In genomic region chr6:26538936-26539615, GRCh38 we compare ENCODE assay signal across 9 cellular contexts. TPM values are rescaled to one million over a fixed set of nuclear protein-coding genes. Genes with fewer than 3 reads are reported as not detected.
DNase-seq lines count a peak whose midpoint lies in the region; ATAC-seq and TF ChIP-seq lines count a peak whose summit lies in the region.
"Had no signal": no experiment of that assay in that cellular context is flagged by ENCODE, and none has a peak within 500 bp of the region (broad histone marks: within the 10 kb centered on the region; RNA-seq: fewer than 3 reads in every experiment).

No MANE protein-coding gene starts in this region.

- CTCF ChIA-PET in Panc1 (lab: Charles Lee): no interaction called here

- H3K27me3 ChIP-seq in Panc1 (ENCODE audit: control insufficient read depth, insufficient read depth, low read length) (no peaks in the 10 kb centered on the region), parathyroid adenoma (ENCODE audit: control insufficient read depth, insufficient read depth, low read length) (no peaks in the 10 kb centered on the region)

- TF ChIP-seq CTCF in Panc1 (IDR thresholded peaks at IDR 0.05) (no peak), epithelial cell of proximal tubule (conservative IDR thresholded peaks at IDR 0.05; ENCODE audit: low read depth, low read length) (no peak), parathyroid adenoma (IDR thresholded peaks at IDR 0.05) (no peak)

- peaks cover 5% of the 10 kb centered on the region; the same call in 1 of the 2 replicates for H3K36me3 ChIP-seq in ES-I3 (ENCODE audit: insufficient read depth, low read length)
- peaks cover 2% of the 10 kb centered on the region; the same call in 1 of the 2 replicates for H3K36me3 ChIP-seq in Panc1 (ENCODE audit: control insufficient read depth, insufficient read depth, low read length)
- H3K36me3 ChIP-seq in parathyroid adenoma (ENCODE audit: control insufficient read depth, insufficient read depth, low read length): no peaks in the 10 kb centered on the region

- POLR2A ChIA-PET in Panc1 (lab: Charles Lee): no interaction called here

- H2AFZ ChIP-seq in parathyroid adenoma: peak overlapping the region; percentile 87

- H3K4me2 ChIP-seq in parathyroid adenoma (ENCODE audit: low read length): peak overlapping the region; percentile 73

- DNase-seq in Panc1 (ENCODE audit: low read depth, low spot score): no peak
- no peak for DNase-seq in epithelial cell of proximal tubule (ENCODE audit: low read depth)
- DNase-seq in DMS79 (lab: John Stamatoyannopoulos, UW): no peak
- DNase-seq in stimulated activated CD4-positive, alpha-beta T cell treated with anti-CD3 and anti-CD28 coated beads, Interleukin-1b, Interleukin-23, amount 100 ng/mL, for 48 hours: no peak
- no peak for DNase-seq in NCI-H2196 (lab: John Stamatoyannopoulos, UW; ENCODE audit: unreplicated experiment)

- in situ Hi-C loops in Panc1 (cut with HindIII; ENCODE audit: low pct_unique_long_range_greater_than_20kb, low sequenced_read_pairs): no loop called here

- H3K9ac ChIP-seq in ES-I3 (ENCODE audit: low read depth, low read length): peak overlapping the region; percentile 72
- H3K9ac ChIP-seq in parathyroid adenoma: no peak overlapping the region

- H3K4me1 ChIP-seq in ES-I3 (ENCODE audit: insufficient read depth, low read length): peaks cover 6% of the 10 kb centered on the region
- H3K4me1 ChIP-seq in Panc1 (ENCODE audit: control insufficient read depth, insufficient read depth, low read length): peaks cover 23% of the 10 kb centered on the region
- H3K4me1 ChIP-seq in parathyroid adenoma: peaks cover 6% of the 10 kb centered on the region

- H3K27ac ChIP-seq in Panc1 (ENCODE audit: low read length) (peak overlapping the region; percentile 96), parathyroid adenoma (peak overlapping the region; percentile 95)

- no TSS peak for BruUV-seq in Panc1 (replicated peaks; lab: Mats Ljungman, UMichigan)

- H3K4me3 ChIP-seq in Panc1 (ENCODE audit: low read depth in 2 of 2, low read length in 2 of 2): peak overlapping the region; percentile 79 to 82
- H3K4me3 ChIP-seq in epithelial cell of proximal tubule (ENCODE audit: low read depth, low read length): peak overlapping the region; percentile 98
- H3K4me3 ChIP-seq in parathyroid adenoma (ENCODE audit: low read depth, low read length): peak overlapping the region; percentile 97

- ATAC-seq in Panc1: no peak
- no peak for ATAC-seq in HG02678 (IDR thresholded peaks at IDR 0.05; ENCODE audit: unreplicated experiment)

- no peaks in the 10 kb centered on the region for H3K9me3 ChIP-seq in ES-I3 (ENCODE audit: control insufficient read depth, insufficient read depth, low read length)
- no peaks in the 10 kb centered on the region for H3K9me3 ChIP-seq in Panc1 (ENCODE audit: control insufficient read depth, insufficient read depth, low read depth, low read length)
- no peaks in the 10 kb centered on the region for H3K9me3 ChIP-seq in parathyroid adenoma (ENCODE audit: control insufficient read depth, low read length)

- H3K79me2 ChIP-seq in parathyroid adenoma: no peaks in the 10 kb centered on the region

- intact Hi-C loops in Panc1 (cut with micrococcal nuclease; ENCODE audit: unreplicated experiment): loop anchor here (5.0 kb wide), 1 partner anchor 197 kb away; no protein-coding TSS in a partner anchor

RNA-seq across cellular contexts. Expression of gene HMGN4, which starts 0.9 kb away (rescaled TPM):
- total RNA-seq in Panc1 (2021; ENCODE audit: unreplicated experiment) (60.5 TPM), epithelial cell of proximal tubule (60.4 and 94.7 TPM in 2 replicates)
- polyA plus RNA-seq in Panc1 (2012; ENCODE audit: insufficient read length): 67.7 TPM

RNA-seq across cellular contexts. Expression of gene BTN1A1, which starts 39.0 kb away (rescaled TPM):
- total RNA-seq in Panc1 (2021; ENCODE audit: unreplicated experiment) (0.10 TPM), epithelial cell of proximal tubule (0.14 TPM in 1 of 2 replicates, not detected in the other)
- polyA plus RNA-seq in Panc1 (2012; ENCODE audit: insufficient read length): not detected
- total RNA-seq: LHCN-M2 had no signal

RNA-seq across cellular contexts. Expression of gene ABT1, which starts 57.7 kb away (rescaled TPM):
- total RNA-seq in Panc1 (2021; ENCODE audit: unreplicated experiment) (18.0 TPM), epithelial cell of proximal tubule (15.7 and 23.7 TPM in 2 replicates)
- 15.2 TPM for polyA plus RNA-seq in Panc1 (2012; ENCODE audit: insufficient read length)
